Comparison of ENCODE assay signal across 14 cellular contexts in genomic region chr5:150507283-150508020, GRCh38. TPM values are rescaled to one million over a fixed set of nuclear protein-coding genes. Genes with fewer than 3 reads are reported as not detected.
DNase-seq lines count a peak whose midpoint lies in the region; TF ChIP-seq lines count a peak whose summit lies in the region.
"Had no signal": no experiment of that assay in that cellular context is flagged by ENCODE, and none has a peak within 500 bp of the region (broad histone marks: within the 10 kb centered on the region; RNA-seq: fewer than 3 reads in every experiment).

No MANE protein-coding gene starts in this region.

- TF ChIP-seq CTCF in Caco-2 (IDR thresholded peaks at IDR 0.05; ENCODE audit: insufficient read depth in 1 of 2, low read depth in 1 of 2, low read length in 1 of 2, severe bottlenecking in 1 of 2, unreplicated experiment in 1 of 2) (no peak), breast epithelium (IDR thresholded peaks at IDR 0.05) (no peak), liver (IDR thresholded peaks at IDR 0.05; ENCODE audit: low read depth, low read length, missing input control) (no peak), SK-N-SH (IDR thresholded peaks at IDR 0.05) (no peak)

- intact Hi-C loops in Caco-2 (cut with micrococcal nuclease; ENCODE audit: unreplicated experiment) = no loop called here
- intact Hi-C loops in breast epithelium (cut with DNase I; ENCODE audit: low total_unique reads) = no loop called here

- TF ChIP-seq EP300 in SK-N-SH (IDR thresholded peaks at IDR 0.05; ENCODE audit: borderline replicate concordance in 1 of 2, low read depth in 1 of 2, low read length in 1 of 2) = no peak

- no peak for TF ChIP-seq POLR2A in breast epithelium (IDR thresholded peaks at IDR 0.05)

- peak overlapping the region; percentile 96 for H3K27ac Mint-ChIP-seq in Caco-2 (ENCODE audit: unreplicated experiment)
- H3K27ac Mint-ChIP-seq: B cell; stimulated activated naive CD8-positive, alpha-beta T cell treated with anti-CD3 and anti-CD28 coated beads, Interleukin-15, amount 100 ng/mL, for 72 hours had no signal

- no peak overlapping the region for H3K4me3 ChIP-seq in Caco-2 (ENCODE audit: low read depth, low read length)
- peak overlapping the region in 2 of 3 donors; percentile 28 to 43 for H3K4me3 ChIP-seq in breast epithelium
- no peak overlapping the region for H3K4me3 ChIP-seq in liver (ENCODE audit: low read depth in 1 of 3, low read length in 3 of 3)
- H3K4me3 ChIP-seq in skeletal muscle tissue (ENCODE audit: low read length in 3 of 3) = peak overlapping the region in 2 of 3 donors; percentile 13 to 30
- no peak overlapping the region for H3K4me3 ChIP-seq in SK-N-SH (ENCODE audit: low read depth in 2 of 2, low read length in 1 of 2)

- TF ChIP-seq RAD21 in liver (IDR thresholded peaks at IDR 0.05) = no peak
- TF ChIP-seq RAD21 in SK-N-SH (IDR thresholded peaks at IDR 0.05; ENCODE audit: low read length) = no peak

- H3K4me1 Mint-ChIP-seq in Caco-2 (ENCODE audit: low read depth, unreplicated experiment) = peaks cover 42% of the 10 kb centered on the region
- H3K4me1 Mint-ChIP-seq: B cell; stimulated activated naive CD8-positive, alpha-beta T cell treated with anti-CD3 and anti-CD28 coated beads, Interleukin-15, amount 100 ng/mL, for 72 hours had no signal

- H3F3A ChIP-seq in SK-N-SH (replicated peaks; ENCODE audit: insufficient read depth) = no peaks in the 10 kb centered on the region

- peak overlapping the region; percentile 96 to 99 for H3K27ac ChIP-seq in breast epithelium
- H3K27ac ChIP-seq in liver (ENCODE audit: low read depth in 1 of 2, low read length in 2 of 2) = peak overlapping the region; percentile 90
- peak overlapping the region; percentile 60 for H3K27ac ChIP-seq in skeletal muscle tissue (ENCODE audit: low read depth, low read length)
- peak overlapping the region in 1 of 2 experiments; percentile 51; a peak in 1 of 4 replicates for H3K27ac ChIP-seq in SK-N-SH (ENCODE audit: low read depth in 2 of 2, low read length in 1 of 2)

- POLR2A ChIA-PET in Caco-2 (lab: Charles Lee) = interaction anchor here (0.9 kb wide), 1 partner anchor 57 kb away, joined by 3 read pairs; no protein-coding TSS in a partner anchor
- POLR2A ChIA-PET in SK-N-SH (lab: Yijun Ruan, JAX) = no interaction called here

- peaks cover 100% of the 10 kb centered on the region for H4K20me1 ChIP-seq in SK-N-SH (ENCODE audit: insufficient read depth)

- BruUV-seq in Caco-2 (replicated peaks; lab: Mats Ljungman, UMichigan) = no TSS peak

- no peaks in the 10 kb centered on the region for H3K27me3 Mint-ChIP-seq in Caco-2 (ENCODE audit: insufficient read depth, unreplicated experiment)
- H3K27me3 Mint-ChIP-seq: B cell; stimulated activated naive CD8-positive, alpha-beta T cell treated with anti-CD3 and anti-CD28 coated beads, Interleukin-15, amount 100 ng/mL, for 72 hours had no signal

- no peaks in the 10 kb centered on the region for H3K9me2 ChIP-seq in SK-N-SH

- H3K27me3 ChIP-seq in Caco-2 (replicated peaks; ENCODE audit: control insufficient read depth, insufficient read depth, low read length) = no peaks in the 10 kb centered on the region
- H3K27me3 ChIP-seq in breast epithelium = no peaks in the 10 kb centered on the region
- H3K27me3 ChIP-seq in liver (ENCODE audit: control insufficient read depth in 4 of 4, insufficient read depth in 4 of 4, low read length in 3 of 4) = no peaks in the 10 kb centered on the region
- H3K27me3 ChIP-seq in skeletal muscle tissue (ENCODE audit: control insufficient read depth in 3 of 3, insufficient read depth in 3 of 3, low read length in 3 of 3) = no peaks in the 10 kb centered on the region
- H3K27me3 ChIP-seq in SK-N-SH (ENCODE audit: insufficient read depth) = no peaks in the 10 kb centered on the region

- H3K9ac ChIP-seq in liver (ENCODE audit: low read depth in 1 of 2, low read length in 2 of 2) = peak overlapping the region in 1 of 2 donors; percentile 40
- peak overlapping the region in 2 of 3 donors; percentile 20 to 62 for H3K9ac ChIP-seq in skeletal muscle tissue (ENCODE audit: low read depth in 1 of 3, low read length in 3 of 3)
- H3K9ac ChIP-seq in SK-N-SH = no peak overlapping the region

- 34% methylated on average over 8 of the region's 8 CpGs for WGBS in liver
- WGBS in SK-N-SH (ENCODE audit: low lambda C conversion rate) = 87% methylated on average over 6 of the region's 8 CpGs

- peaks cover 59% of the 10 kb centered on the region for H3K4me1 ChIP-seq in Caco-2
- peaks cover 28 to 76% of the 10 kb centered on the region in 2 donors for H3K4me1 ChIP-seq in breast epithelium
- peaks cover 69 to 100% (median 97%) of the 10 kb centered on the region in 4 donors for H3K4me1 ChIP-seq in liver (ENCODE audit: control insufficient read depth in 4 of 4, insufficient read depth in 4 of 4, low read length in 3 of 4)
- H3K4me1 ChIP-seq in skeletal muscle tissue (ENCODE audit: control insufficient read depth in 3 of 3, insufficient read depth in 3 of 3, low read length in 3 of 3) = peaks cover 91 to 95% (median 92%) of the 10 kb centered on the region in 3 donors
- H3K4me1 ChIP-seq in SK-N-SH (ENCODE audit: control insufficient read depth in 1 of 2, insufficient read depth in 2 of 2, low read depth in 1 of 2, low read length in 1 of 2) = peaks cover 12 to 85% of the 10 kb centered on the region in 2 experiments; a peak in 3 of 4 replicates

- no peaks in the 10 kb centered on the region for H3K9me3 Mint-ChIP-seq in Caco-2 (ENCODE audit: unreplicated experiment)
- H3K9me3 Mint-ChIP-seq: stimulated activated naive CD8-positive, alpha-beta T cell treated with anti-CD3 and anti-CD28 coated beads, Interleukin-15, amount 100 ng/mL, for 72 hours had no signal

- DNase-seq in Caco-2 = no peak
- DNase-seq in breast epithelium (ENCODE audit: low spot score in 2 of 2) = no peak
- no peak for DNase-seq in OCI-M1 (lab: John Stamatoyannopoulos, UW)
- no peak for DNase-seq in NCI-H2107 treated with DMSO at 0.1 percent for 48 hours (lab: John Stamatoyannopoulos, UW; ENCODE audit: unreplicated experiment)
- no peak for DNase-seq in SK-N-SH
- no peak for DNase-seq in GM19240 (ENCODE audit: insufficient read length, low spot score)
- DNase-seq: activated effector memory CD4-positive, alpha-beta T cell treated with Interleukin-2 at 50 U/mL for 16 hours; hippocampal formation; NCI-H1436 treated with DMSO at 0.1 percent for 48 hours; stimulated activated CD4-positive, alpha-beta T cell treated with anti-CD3 and anti-CD28 coated beads, Interleukin-2, amount 100 ng/mL, for 24 hours; stimulated activated naive CD8-positive, alpha-beta T cell treated with anti-CD3 and anti-CD28 coated beads, Interleukin-15, amount 100 ng/mL, for 72 hours had no signal

- peaks cover 94% of the 10 kb centered on the region for H3K79me2 ChIP-seq in SK-N-SH (ENCODE audit: insufficient read depth)

- H2AFZ ChIP-seq in SK-N-SH (ENCODE audit: low read depth) = no peak overlapping the region

- H3K4me3 Mint-ChIP-seq in Caco-2 (ENCODE audit: unreplicated experiment) = no peak overlapping the region
- H3K4me3 Mint-ChIP-seq: B cell; stimulated activated naive CD8-positive, alpha-beta T cell treated with anti-CD3 and anti-CD28 coated beads, Interleukin-15, amount 100 ng/mL, for 72 hours had no signal

- H3K9me3 ChIP-seq in Caco-2 (no peaks in the 10 kb centered on the region), breast epithelium (no peaks in the 10 kb centered on the region), liver (ENCODE audit: control insufficient read depth in 4 of 4, low read length in 3 of 4) (no peaks in the 10 kb centered on the region), skeletal muscle tissue (ENCODE audit: control insufficient read depth in 3 of 3, low read length in 3 of 3) (no peaks in the 10 kb centered on the region), SK-N-SH (no peaks in the 10 kb centered on the region)

- H3K4me2 ChIP-seq in SK-N-SH = no peak overlapping the region

- 0 out of 2 replicates have a peak, but pooled peaks cover 2% of the 10 kb centered on the region for H3K36me3 ChIP-seq in Caco-2 (ENCODE audit: control insufficient read depth, insufficient read depth, low read length)
- H3K36me3 ChIP-seq in breast epithelium = no peaks in the 10 kb centered on the region
- no peaks in the 10 kb centered on the region for H3K36me3 ChIP-seq in liver (ENCODE audit: control insufficient read depth in 4 of 4, insufficient read depth in 3 of 4, low read depth in 1 of 4, low read length in 3 of 4)
- H3K36me3 ChIP-seq in skeletal muscle tissue (ENCODE audit: control insufficient read depth in 3 of 3, insufficient read depth in 3 of 3, low read length in 3 of 3) = no peaks in the 10 kb centered on the region
- H3K36me3 ChIP-seq in SK-N-SH (replicated peaks in 1 of 2; ENCODE audit: control insufficient read depth in 1 of 2, insufficient read depth in 2 of 2, low read length in 1 of 2) = no peaks in the 10 kb centered on the region

- H3K36me3 Mint-ChIP-seq in Caco-2 (ENCODE audit: insufficient read depth, unreplicated experiment) = peaks cover 29% of the 10 kb centered on the region

- CTCF ChIA-PET in Caco-2 (lab: Charles Lee) (interaction anchor here (0.6 kb wide), 1 partner anchor 49 kb away, joined by 5 read pairs; no protein-coding TSS in a partner anchor), SK-N-SH (lab: Yijun Ruan, JAX) (interaction anchor here (0.6 to 3.5 kb wide), 4 partner anchors 16 to 49 kb away, joined by 3 to 14 read pairs (median 4); no protein-coding TSS in a partner anchor)

TF ChIP-seq in liver, 16 proteins besides CTCF, POLR2A, EP300 and RAD21:
- TF ChIP-seq NR2F2 (IDR thresholded peaks at IDR 0.05) = no peak
- no peak for TF ChIP-seq FOXA1 (IDR thresholded peaks at IDR 0.05)

TF ChIP-seq in SK-N-SH, 30 proteins besides CTCF, POLR2A, EP300 and RAD21 (continues in another document):
- no peak for TF ChIP-seq FOXJ3 (CRISPR knock-in tag; IDR thresholded peaks at IDR 0.05)
- TF ChIP-seq SIN3A (IDR thresholded peaks at IDR 0.05; ENCODE audit: borderline replicate concordance, low read depth, low read length) = no peak
- no peak for TF ChIP-seq GATA2 (CRISPR knock-in tag; IDR thresholded peaks at IDR 0.05)

RNA-seq across cellular contexts. Expression of gene NDST1, which starts 0.5 kb away (rescaled TPM):
- 106 and 110 TPM in 2 replicates for total RNA-seq in Caco-2 (2022)
- total RNA-seq in breast epithelium = 10 to 100 TPM; 46.7 to 92.3 (median 74.1) TPM
- 100 to 1,000 TPM in 1 of 2 donors, 10 to 100 TPM in 1; 39.5 to 103 TPM for total RNA-seq in liver
- 10 to 100 TPM; 10.3 to 38.5 TPM for polyA plus RNA-seq in liver
- 19.3 TPM for total RNA-seq in skeletal muscle tissue
- 29.2 and 33.8 TPM in 2 replicates for polyA plus RNA-seq in SK-N-SH (2012; rRNA removed)
- polyA plus RNA-seq in SK-N-SH (2012; cell fraction: cytosol; rRNA removed) = 13.8 and 22.5 TPM in 2 replicates
- polyA plus RNA-seq in SK-N-SH (2012; cell fraction: nucleus; rRNA removed) = 32.7 and 39.0 TPM in 2 replicates

RNA-seq across cellular contexts. Expression of gene RPS14, which starts 57.9 kb away (rescaled TPM):
- total RNA-seq in Caco-2 (2022) = 2,300 and 2,382 TPM in 2 replicates
- 1,000 to 10,000 TPM; 3,271 to 4,472 (median 4,011) TPM for total RNA-seq in breast epithelium
- 100 to 1,000 TPM; 822 to 948 TPM for total RNA-seq in liver
- 100 to 1,000 TPM; 609 to 956 TPM for polyA plus RNA-seq in liver
- total RNA-seq in skeletal muscle tissue = 6,829 TPM
- polyA plus RNA-seq in SK-N-SH (2012; rRNA removed) = 10,227 and 11,441 TPM in 2 replicates
- 12,920 and 13,251 TPM in 2 replicates for polyA plus RNA-seq in SK-N-SH (2012; cell fraction: cytosol; rRNA removed)
- polyA plus RNA-seq in SK-N-SH (2012; cell fraction: nucleus; rRNA removed) = 1,878 and 2,730 TPM in 2 replicates

Comparison
In these comparisons a context has a peak if more than half of its experiments do, and no peak if none do; other contexts are left out.
1. H3K4me3 ChIP-seq: peak in breast epithelium (2 of 3) and skeletal muscle tissue (2 of 3); none in Caco-2 (single experiment), liver (0 of 3) and SK-N-SH (0 of 2).